21 cellular contexts compared by ENCODE assay signal in genomic region chr2:120941571-120941970, GRCh38.
DNase-seq lines count a peak whose midpoint lies in the region; ATAC-seq, FAIRE-seq and TF ChIP-seq lines count a peak whose summit lies in the region.
"Had no signal": no experiment of that assay in that cellular context is flagged by ENCODE, and none has a peak within 500 bp of the region (broad histone marks: within the 10 kb centered on the region; RNA-seq: fewer than 3 reads in every experiment).

No MANE protein-coding gene starts in this region.

- H3K4me3 ChIP-seq in astrocyte (ENCODE audit: insufficient read depth, low read depth, low read length) (no peak overlapping the region), smooth muscle cell (no peak overlapping the region)
- H3K4me3 ChIP-seq: GM23338, SJSA1 had no signal

- DNase-seq in HFFc6 = no peak
- no peak for DNase-seq in astrocyte (ENCODE audit: low read depth)
- DNase-seq in kidney tubule cell (ENCODE audit: low spot score) = peak; percentile 32
- no peak for DNase-seq in smooth muscle cell (lab: John Stamatoyannopoulos, UW; ENCODE audit: unreplicated experiment)
- no peak for DNase-seq in activated CD8-positive, alpha-beta memory T cell treated with anti-CD3 and anti-CD28 coated beads for 24 hours
- DNase-seq in immature natural killer cell = no peak
- DNase-seq: CD8-positive, alpha-beta T cell; EL; HCEC 1CT; MV-4-11; NCI-H1694 treated with DMSO at 0.1 percent for 48 hours; NCI-H226; NCI-H524 had no signal

- H3K36me3 Mint-ChIP-seq in HFFc6 (ENCODE audit: low read depth) (peaks cover 43% of the 10 kb centered on the region), astrocyte (ENCODE audit: low read depth, unreplicated experiment) (peaks cover 20% of the 10 kb centered on the region), immature natural killer cell (no peaks in the 10 kb centered on the region)
- H3K36me3 Mint-ChIP-seq: CD8-positive, alpha-beta T cell had no signal

- no peaks in the 10 kb centered on the region for H4K20me1 ChIP-seq in astrocyte (ENCODE audit: insufficient read depth, low read length)
- peaks cover 7% of the 10 kb centered on the region for H4K20me1 ChIP-seq in smooth muscle cell (ENCODE audit: low read depth)

- H3K27ac ChIP-seq in astrocyte (ENCODE audit: low read depth, low read length) (peak overlapping the region; percentile 11), smooth muscle cell (ENCODE audit: low read depth) (peak overlapping the region; percentile 99)
- H3K27ac ChIP-seq: KMS-11, SJSA1 had no signal

- H3K4me2 ChIP-seq in astrocyte (ENCODE audit: low read length) (no peak overlapping the region), smooth muscle cell (peak overlapping the region; percentile 65)
- H3K4me2 ChIP-seq: GM23338, KMS-11 had no signal

- H3K9ac ChIP-seq in astrocyte (ENCODE audit: low read length) = peak overlapping the region; percentile 12
- H3K9ac ChIP-seq in smooth muscle cell (ENCODE audit: low read depth) = peak overlapping the region; percentile 31
- H3K9ac ChIP-seq: KMS-11 had no signal

- H3K27me3 Mint-ChIP-seq in HFFc6 (ENCODE audit: insufficient read depth) = peaks cover 12% of the 10 kb centered on the region
- no peaks in the 10 kb centered on the region for H3K27me3 Mint-ChIP-seq in astrocyte (ENCODE audit: low read depth, unreplicated experiment)
- H3K27me3 Mint-ChIP-seq in immature natural killer cell (ENCODE audit: low read depth in 3 of 3) = peaks cover 0 to 2% (median 1%) of the 10 kb centered on the region in 3 donors

- peaks cover 67% of the 10 kb centered on the region for H3K79me2 ChIP-seq in astrocyte (ENCODE audit: insufficient read depth, low read length)
- H3K79me2 ChIP-seq in smooth muscle cell (ENCODE audit: low read depth) = peaks cover 8% of the 10 kb centered on the region

- H3K36me3 ChIP-seq in astrocyte (ENCODE audit: insufficient read depth, low read length) (no peaks in the 10 kb centered on the region), smooth muscle cell (ENCODE audit: low read depth) (no peaks in the 10 kb centered on the region)
- H3K36me3 ChIP-seq: BE2C had no signal

- H3K27me3 ChIP-seq in astrocyte (ENCODE audit: insufficient read depth, low read length) (no peaks in the 10 kb centered on the region), smooth muscle cell (ENCODE audit: low read depth) (no peaks in the 10 kb centered on the region)
- H3K27me3 ChIP-seq: BE2C, SJSA1 had no signal

- no peak for FAIRE-seq in astrocyte (lab: Jason Lieb, UNC)
- FAIRE-seq: GM12891, GM18507 had no signal

- no peak for ATAC-seq in HG03097 (IDR thresholded peaks at IDR 0.05; ENCODE audit: low FRiP score, unreplicated experiment)
- ATAC-seq: CD8-positive, alpha-beta T cell; GM23338; HepG2 had no signal

- H3K4me1 ChIP-seq in astrocyte (ENCODE audit: insufficient read depth, low read length) (peaks cover 61% of the 10 kb centered on the region), smooth muscle cell (ENCODE audit: low read depth) (peaks cover 18% of the 10 kb centered on the region)

- TF ChIP-seq CTCF in HFFc6 (IDR thresholded peaks at IDR 0.05) (no peak), astrocyte (IDR thresholded peaks at IDR 0.05; ENCODE audit: insufficient read depth, low read depth, low read length) (no peak), smooth muscle cell (IDR thresholded peaks at IDR 0.05; ENCODE audit: borderline replicate concordance, insufficient read depth, poor library complexity, severe bottlenecking) (no peak)

- H3F3A ChIP-seq in smooth muscle cell (ENCODE audit: low read depth) = peaks cover 36% of the 10 kb centered on the region

- H3K4me1 Mint-ChIP-seq in HFFc6 (ENCODE audit: low read depth) (peaks cover 44% of the 10 kb centered on the region), astrocyte (ENCODE audit: low read depth, unreplicated experiment) (peaks cover 74% of the 10 kb centered on the region), immature natural killer cell (no peaks in the 10 kb centered on the region)

- H2AFZ ChIP-seq in astrocyte (ENCODE audit: low read depth, low read length) = no peak overlapping the region
- no peak overlapping the region for H2AFZ ChIP-seq in smooth muscle cell (ENCODE audit: low read depth)
- H2AFZ ChIP-seq: GM23338 had no signal

- H3K4me3 Mint-ChIP-seq in HFFc6 = no peak overlapping the region
- H3K4me3 Mint-ChIP-seq in astrocyte (ENCODE audit: unreplicated experiment) = no peak overlapping the region
- no peak overlapping the region for H3K4me3 Mint-ChIP-seq in immature natural killer cell
- H3K4me3 Mint-ChIP-seq: CD8-positive, alpha-beta T cell; GM23338 had no signal

- WGBS in smooth muscle cell (ENCODE audit: low lambda C conversion rate) = 89% methylated on average over 8 of the region's 8 CpGs

- no peaks in the 10 kb centered on the region for H3K9me3 ChIP-seq in astrocyte (ENCODE audit: insufficient read depth, low read depth, low read length)
- H3K9me3 ChIP-seq in smooth muscle cell (replicated peaks; ENCODE audit: low read depth) = no peaks in the 10 kb centered on the region
- H3K9me3 ChIP-seq: BE2C, SJSA1 had no signal

- H3K27ac Mint-ChIP-seq in HFFc6 = peak overlapping the region; percentile 94
- H3K27ac Mint-ChIP-seq in astrocyte (ENCODE audit: unreplicated experiment) = peak overlapping the region; percentile 72
- H3K27ac Mint-ChIP-seq in immature natural killer cell = no peak overlapping the region
- H3K27ac Mint-ChIP-seq: CD8-positive, alpha-beta T cell; GM23338 had no signal

- H3K9me3 Mint-ChIP-seq in HFFc6 (no peaks in the 10 kb centered on the region), astrocyte (ENCODE audit: unreplicated experiment) (no peaks in the 10 kb centered on the region), immature natural killer cell (no peaks in the 10 kb centered on the region)
- H3K9me3 Mint-ChIP-seq: CD8-positive, alpha-beta T cell had no signal

Comparison
In these comparisons a context has a peak if more than half of its experiments do, and no peak if none do; other contexts are left out.
1. H3K27ac Mint-ChIP-seq: peak in HFFc6 (single experiment) and astrocyte (single experiment); none in immature natural killer cell (0 of 6).